ENCODE assay signal across 26 cellular contexts in genomic region chr12:7116916-7117315, GRCh38. TPM values are rescaled to one million over a fixed set of nuclear protein-coding genes. Genes with fewer than 3 reads are reported as not detected.
"Had no signal": no experiment of that assay in that cellular context is flagged by ENCODE, and none has a peak within 500 bp of the region (broad histone marks: within the 10 kb centered on the region; RNA-seq: fewer than 3 reads in every experiment).

No MANE protein-coding gene starts in this region.

- H3K9me3 ChIP-seq: MG63, SK-N-SH had no signal

- DNase-seq: IMR-90, Karpas-422, KG1, MG63, NCI-H1092, NCI-H1105 treated with DMSO at 0.1 percent for 48 hours, NCI-H1417 treated with DMSO at 0.1 percent for 48 hours, NCI-H146, NCI-H1694 treated with DMSO at 0.1 percent for 48 hours, NCI-H1930, NCI-H2081 treated with DMSO at 0.1 percent for 48 hours, NCI-H2171, NCI-H226, NCI-H446, NCI-H510A, NCI-H524 treated with DMSO at 0.1 percent for 48 hours, NCI-H69, NCI-H774, PC-3, SHP77, SK-N-SH had no signal

- H3K4me3 ChIP-seq: MG63 had no signal

- H3K27ac ChIP-seq: RWPE1 had no signal

- ATAC-seq: HepG2, Panc1, PC-3 had no signal

- H3K36me3 ChIP-seq: MG63 had no signal

RNA-seq across cellular contexts. Expression of gene RBP5, which starts 11.8 kb away (rescaled TPM):
- total RNA-seq: HT1080, IMR-90, PC-3, SK-MEL-5 had no signal
